In genomic region chr5:149854881-149855280, GRCh38 we compare ENCODE assay signal across 26 cellular contexts.
"Had no signal": no experiment of that assay in that cellular context is flagged by ENCODE, and none has a peak within 500 bp of the region (broad histone marks: within the 10 kb centered on the region; RNA-seq: fewer than 3 reads in every experiment).

No MANE protein-coding gene starts in this region.

- H3K9me3 ChIP-seq: left lung, spleen, tibial artery, vagina had no signal

- H3K27ac Mint-ChIP-seq: activated CD4-positive, alpha-beta T cell treated with anti-CD3 and anti-CD28 coated beads, Interleukin-2, amount 10 ng/mL, durations not matched to agents 7 days and 5 days; activated CD8-positive, alpha-beta memory T cell treated with anti-CD3 and anti-CD28 coated beads, Interleukin-2, amount 10 ng/mL, durations not matched to agents 7 days and 5 days; activated CD8-positive, alpha-beta T cell treated with anti-CD3 and anti-CD28 coated beads for 36 hours; activated naive CD8-positive, alpha-beta T cell treated with anti-CD3 and anti-CD28 coated beads, Interleukin-2, amount 50 U/mL, for 24 hours; dendritic cell treated with granulocyte-macrophage colony-stimulating factor and Interleukin-4, amounts not matched to agents 40 ng/mL and 50 ng/mL, for 4 days; T-cell; T-helper 2 cell treated with Interferon-gamma antibody and Interleukin-4, amounts not matched to agents 5 μg/mL and 100 μg/mL, for 36 hours had no signal

- H3K4me3 Mint-ChIP-seq: activated CD4-positive, alpha-beta T cell treated with anti-CD3 and anti-CD28 coated beads, Interleukin-2, amount 10 ng/mL, durations not matched to agents 7 days and 5 days; activated CD8-positive, alpha-beta memory T cell treated with anti-CD3 and anti-CD28 coated beads, Interleukin-2, amount 10 ng/mL, durations not matched to agents 7 days and 5 days; activated CD8-positive, alpha-beta T cell treated with anti-CD3 and anti-CD28 coated beads for 36 hours; activated naive CD8-positive, alpha-beta T cell treated with anti-CD3 and anti-CD28 coated beads, Interleukin-2, amount 50 U/mL, for 24 hours; dendritic cell treated with granulocyte-macrophage colony-stimulating factor and Interleukin-4, amounts not matched to agents 40 ng/mL and 50 ng/mL, for 4 days; neural crest cell; T-cell; T-helper 2 cell treated with Interferon-gamma antibody and Interleukin-4, amounts not matched to agents 5 μg/mL and 100 μg/mL, for 36 hours had no signal

- H3K27me3 Mint-ChIP-seq: activated CD4-positive, alpha-beta T cell treated with anti-CD3 and anti-CD28 coated beads, Interleukin-2, amount 10 ng/mL, durations not matched to agents 7 days and 5 days; activated CD8-positive, alpha-beta memory T cell treated with anti-CD3 and anti-CD28 coated beads, Interleukin-2, amount 10 ng/mL, durations not matched to agents 7 days and 5 days; activated CD8-positive, alpha-beta T cell treated with anti-CD3 and anti-CD28 coated beads for 36 hours; activated naive CD8-positive, alpha-beta T cell treated with anti-CD3 and anti-CD28 coated beads, Interleukin-2, amount 50 U/mL, for 24 hours; dendritic cell treated with granulocyte-macrophage colony-stimulating factor and Interleukin-4, amounts not matched to agents 40 ng/mL and 50 ng/mL, for 4 days; T-cell had no signal

- H3K4me1 Mint-ChIP-seq: activated CD4-positive, alpha-beta T cell treated with anti-CD3 and anti-CD28 coated beads, Interleukin-2, amount 10 ng/mL, durations not matched to agents 7 days and 5 days; activated CD8-positive, alpha-beta memory T cell treated with anti-CD3 and anti-CD28 coated beads, Interleukin-2, amount 10 ng/mL, durations not matched to agents 7 days and 5 days; activated naive CD8-positive, alpha-beta T cell treated with anti-CD3 and anti-CD28 coated beads, Interleukin-2, amount 50 U/mL, for 24 hours had no signal

- H3K36me3 Mint-ChIP-seq: activated CD8-positive, alpha-beta memory T cell treated with anti-CD3 and anti-CD28 coated beads, Interleukin-2, amount 10 ng/mL, durations not matched to agents 7 days and 5 days had no signal

- H3K27ac ChIP-seq: cardiac muscle cell, spleen, tibial artery, vagina, WERI-Rb-1 had no signal

- DNase-seq: activated CD4-positive, alpha-beta T cell treated with anti-CD3 and anti-CD28 coated beads, Interleukin-2, amount 10 ng/mL, durations not matched to agents 7 days and 5 days; activated CD4-positive, CD25-positive, alpha-beta regulatory T cell treated with anti-CD3 and anti-CD28 coated beads, Interleukin-2, amount 50 U/mL, for 72 hours; activated CD8-positive, alpha-beta memory T cell treated with anti-CD3 and anti-CD28 coated beads, Interleukin-2, amount 10 ng/mL, durations not matched to agents 7 days and 5 days; activated CD8-positive, alpha-beta T cell treated with anti-CD3 and anti-CD28 coated beads for 36 hours; activated effector memory CD4-positive, alpha-beta T cell treated with anti-CD3 and anti-CD28 coated beads, Interleukin-2, amount 50 U/mL, for 16 hours; activated naive CD4-positive, alpha-beta T cell treated with anti-CD3 and anti-CD28 coated beads, Interleukin-2, amount 50 U/mL, for 16 hours; activated naive CD8-positive, alpha-beta T cell treated with anti-CD3 and anti-CD28 coated beads, Interleukin-2, amount 50 U/mL, for 24 hours; activated T-cell treated with anti-CD3 and anti-CD28 coated beads for 4 hours; effector CD4-positive, alpha-beta T cell; glutamatergic neuron; hippocampal formation; kidney glomerular epithelial cell; left lung; midbrain; spleen; stimulated activated CD4-positive, alpha-beta T cell treated with anti-CD3 and anti-CD28 coated beads, Interleukin-4, amount 100 ng/mL, for 24 hours; stimulated activated naive CD8-positive, alpha-beta T cell treated with anti-CD3 and anti-CD28 coated beads, Interleukin-15, Interleukin-2, amounts not matched to agents 100 U/mL and 50 U/mL, for 24 hours; substantia nigra; T-cell; tibial artery; WERI-Rb-1 had no signal

- H3K4me3 ChIP-seq: cardiac muscle cell, left lung, spleen, tibial artery, vagina had no signal

- H3K36me3 ChIP-seq: cardiac muscle cell, tibial artery, vagina, WERI-Rb-1 had no signal

- H3K4me1 ChIP-seq: tibial artery had no signal

- H3K27me3 ChIP-seq: cardiac muscle cell, left lung, spleen, tibial artery, vagina had no signal

- H3K9me3 Mint-ChIP-seq: activated CD4-positive, alpha-beta T cell treated with anti-CD3 and anti-CD28 coated beads, Interleukin-2, amount 10 ng/mL, durations not matched to agents 7 days and 5 days; activated CD8-positive, alpha-beta T cell treated with anti-CD3 and anti-CD28 coated beads for 36 hours; activated naive CD8-positive, alpha-beta T cell treated with anti-CD3 and anti-CD28 coated beads, Interleukin-2, amount 50 U/mL, for 24 hours; dendritic cell treated with granulocyte-macrophage colony-stimulating factor and Interleukin-4, amounts not matched to agents 40 ng/mL and 50 ng/mL, for 4 days; neural crest cell; T-cell; T-helper 2 cell treated with Interferon-gamma antibody and Interleukin-4, amounts not matched to agents 5 μg/mL and 100 μg/mL, for 36 hours had no signal
